8 cellular contexts compared by ENCODE assay signal in the genomic region with DNA sequence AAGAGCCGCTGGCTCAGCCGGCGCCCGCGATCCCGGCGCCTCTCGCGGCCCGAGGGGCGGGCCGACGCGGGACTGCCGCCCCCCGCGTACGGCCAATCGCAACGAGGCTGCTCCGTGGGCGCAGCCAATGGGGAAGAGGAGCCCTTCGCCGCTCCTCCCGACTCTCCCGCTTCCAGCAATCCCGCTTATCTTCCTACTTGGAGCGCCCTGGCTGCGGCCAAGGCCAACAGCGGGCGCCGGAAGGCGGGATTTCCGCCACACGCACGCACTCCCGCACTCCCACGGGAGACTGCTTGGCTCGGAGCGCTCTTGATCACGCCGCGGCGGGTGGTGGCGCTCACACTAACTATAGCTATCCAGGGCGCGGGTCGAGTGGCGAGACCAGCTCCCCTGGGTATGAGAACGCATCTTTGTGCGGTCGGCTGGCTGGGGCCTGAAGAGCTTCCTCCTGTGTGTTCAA. TPM values are rescaled to one million over a fixed set of nuclear protein-coding genes. Genes with fewer than 3 reads are reported as not detected.
DNase-seq lines count a peak whose midpoint lies in the region; ATAC-seq and TF ChIP-seq lines count a peak whose summit lies in the region.
"Not testable (repeated sequence)": the region's sequence is repeated elsewhere in the genome, so short reads cannot be mapped to it uniquely, and the experiment has no call there.

A gene with protein sequence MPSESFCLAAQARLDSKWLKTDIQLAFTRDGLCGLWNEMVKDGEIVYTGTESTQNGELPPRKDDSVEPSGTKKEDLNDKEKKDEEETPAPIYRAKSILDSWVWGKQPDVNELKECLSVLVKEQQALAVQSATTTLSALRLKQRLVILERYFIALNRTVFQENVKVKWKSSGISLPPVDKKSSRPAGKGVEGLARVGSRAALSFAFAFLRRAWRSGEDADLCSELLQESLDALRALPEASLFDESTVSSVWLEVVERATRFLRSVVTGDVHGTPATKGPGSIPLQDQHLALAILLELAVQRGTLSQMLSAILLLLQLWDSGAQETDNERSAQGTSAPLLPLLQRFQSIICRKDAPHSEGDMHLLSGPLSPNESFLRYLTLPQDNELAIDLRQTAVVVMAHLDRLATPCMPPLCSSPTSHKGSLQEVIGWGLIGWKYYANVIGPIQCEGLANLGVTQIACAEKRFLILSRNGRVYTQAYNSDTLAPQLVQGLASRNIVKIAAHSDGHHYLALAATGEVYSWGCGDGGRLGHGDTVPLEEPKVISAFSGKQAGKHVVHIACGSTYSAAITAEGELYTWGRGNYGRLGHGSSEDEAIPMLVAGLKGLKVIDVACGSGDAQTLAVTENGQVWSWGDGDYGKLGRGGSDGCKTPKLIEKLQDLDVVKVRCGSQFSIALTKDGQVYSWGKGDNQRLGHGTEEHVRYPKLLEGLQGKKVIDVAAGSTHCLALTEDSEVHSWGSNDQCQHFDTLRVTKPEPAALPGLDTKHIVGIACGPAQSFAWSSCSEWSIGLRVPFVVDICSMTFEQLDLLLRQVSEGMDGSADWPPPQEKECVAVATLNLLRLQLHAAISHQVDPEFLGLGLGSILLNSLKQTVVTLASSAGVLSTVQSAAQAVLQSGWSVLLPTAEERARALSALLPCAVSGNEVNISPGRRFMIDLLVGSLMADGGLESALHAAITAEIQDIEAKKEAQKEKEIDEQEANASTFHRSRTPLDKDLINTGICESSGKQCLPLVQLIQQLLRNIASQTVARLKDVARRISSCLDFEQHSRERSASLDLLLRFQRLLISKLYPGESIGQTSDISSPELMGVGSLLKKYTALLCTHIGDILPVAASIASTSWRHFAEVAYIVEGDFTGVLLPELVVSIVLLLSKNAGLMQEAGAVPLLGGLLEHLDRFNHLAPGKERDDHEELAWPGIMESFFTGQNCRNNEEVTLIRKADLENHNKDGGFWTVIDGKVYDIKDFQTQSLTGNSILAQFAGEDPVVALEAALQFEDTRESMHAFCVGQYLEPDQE (N-terminal part only) (minus strand): TSS at position 51 of the 460 bp plus-strand sequence. CDS start 746 bp downstream, outside the sequence.

- H3K4ac ChIP-seq in H9 (ENCODE audit: low read depth, low read length) = not testable (repeated sequence)

- H3K4me3 ChIP-seq in A673 (ENCODE audit: low read depth, low read length, poor library complexity, severe bottlenecking) = peak within 1 kb of the TSS; percentile 40
- H3K4me3 ChIP-seq in right cardiac atrium (ENCODE audit: low read length) = peak within 1 kb of the TSS; percentile 56
- not testable (repeated sequence) for H3K4me3 ChIP-seq in naive thymus-derived CD4-positive, alpha-beta T cell (ENCODE audit: low read length)
- H3K4me3 ChIP-seq in smooth muscle cell = peak within 1 kb of the TSS; percentile 53

- WGBS in H9 (ENCODE audit: extremely low coverage, insufficient read length, low lambda C conversion rate) = no CpG with 5 or more reads among the region's 52 CpGs
- WGBS in right cardiac atrium = no CpG with 5 or more reads among the region's 52 CpGs
- no CpG with 5 or more reads among the region's 52 CpGs for WGBS in smooth muscle cell (ENCODE audit: low lambda C conversion rate)

- H3K18ac ChIP-seq in H9 (ENCODE audit: insufficient read length, low read depth, low read length) = not testable (repeated sequence)

- CTCF ChIA-PET in A673 (lab: Charles Lee); RWPE1 (lab: Yijun Ruan, JAX); activated naive CD4-positive, alpha-beta T cell treated with anti-CD3 and anti-CD28 coated beads, Interleukin-2, amount 10 ng/mL, durations not matched to agents 7 days and 5 days (lab: Charles Lee); naive thymus-derived CD4-positive, alpha-beta T cell (lab: Charles Lee): not testable (repeated sequence)

- peak within 1 kb of the TSS; percentile 93 to 99 for H3K4me3 Mint-ChIP-seq in H9
- H3K4me3 Mint-ChIP-seq in activated naive CD4-positive, alpha-beta T cell treated with anti-CD3 and anti-CD28 coated beads, Interleukin-2, amount 10 ng/mL, durations not matched to agents 7 days and 5 days = peak within 1 kb of the TSS; percentile 91
- peak within 1 kb of the TSS; percentile 84 to 96 for H3K4me3 Mint-ChIP-seq in effector memory CD8-positive, alpha-beta T cell
- peak within 1 kb of the TSS; percentile 89 to 100 (median 99) for H3K4me3 Mint-ChIP-seq in naive thymus-derived CD4-positive, alpha-beta T cell

- H3K79me1 ChIP-seq in H9 (ENCODE audit: insufficient read depth, low read depth, low read length, poor library complexity, severe bottlenecking) = not testable (repeated sequence)

- not testable (repeated sequence) for H3K27me3 Mint-ChIP-seq in H9 (ENCODE audit: low read depth); activated naive CD4-positive, alpha-beta T cell treated with anti-CD3 and anti-CD28 coated beads, Interleukin-2, amount 10 ng/mL, durations not matched to agents 7 days and 5 days; effector memory CD8-positive, alpha-beta T cell; naive thymus-derived CD4-positive, alpha-beta T cell

- not testable (repeated sequence) for H3K27me3 ChIP-seq in A673 (replicated peaks; ENCODE audit: insufficient read depth, low read depth, low read length, poor library complexity); H9 (ENCODE audit: insufficient read depth, low read length); right cardiac atrium (ENCODE audit: control insufficient read depth, insufficient read depth); naive thymus-derived CD4-positive, alpha-beta T cell (ENCODE audit: control insufficient read depth in 2 of 2, insufficient read depth in 2 of 2, low read length in 2 of 2); smooth muscle cell (ENCODE audit: low read depth)

- H2BK120ac ChIP-seq in H9 (ENCODE audit: low read depth, low read length, poor library complexity, severe bottlenecking) = not testable (repeated sequence)

- POLR2A ChIA-PET in A673 (lab: Charles Lee; ENCODE audit: low non-redundant PET); RWPE1 (lab: Yijun Ruan, JAX; ENCODE audit: low non-redundant PET); naive thymus-derived CD4-positive, alpha-beta T cell (lab: Charles Lee): not testable (repeated sequence)

- not testable (repeated sequence) for TF ChIP-seq CTCF in A673 (conservative IDR thresholded peaks at IDR 0.05; ENCODE audit: low read depth, low read length); H9 (conservative IDR thresholded peaks at IDR 0.05); RWPE1 (conservative IDR thresholded peaks at IDR 0.05; ENCODE audit: low read depth); smooth muscle cell (IDR thresholded peaks at IDR 0.05; ENCODE audit: borderline replicate concordance, insufficient read depth, poor library complexity, severe bottlenecking)

- not testable (repeated sequence) for H2BK12ac ChIP-seq in H9 (ENCODE audit: insufficient read length, low read depth, low read length)

- H3K14ac ChIP-seq in H9 (ENCODE audit: insufficient read depth, low read length) = not testable (repeated sequence)

- H3K4me1 Mint-ChIP-seq in H9; activated naive CD4-positive, alpha-beta T cell treated with anti-CD3 and anti-CD28 coated beads, Interleukin-2, amount 10 ng/mL, durations not matched to agents 7 days and 5 days; naive thymus-derived CD4-positive, alpha-beta T cell: not testable (repeated sequence)
- H3K4me1 Mint-ChIP-seq in effector memory CD8-positive, alpha-beta T cell (ENCODE audit: low read depth in 2 of 2) = peaks cover 6 to 12% of the 10 kb centered on the region in 2 donors

- not testable (repeated sequence) for H3K23me2 ChIP-seq in H9 (ENCODE audit: insufficient read length, low read depth, low read length, poor library complexity, severe bottlenecking)

- DNase-seq in A673 (ENCODE audit: low spot score); H9; RWPE1 (ENCODE audit: low spot score); activated naive CD4-positive, alpha-beta T cell treated with anti-CD3 and anti-CD28 coated beads, Interleukin-2, amount 10 ng/mL, durations not matched to agents 7 days and 5 days; effector memory CD8-positive, alpha-beta T cell; naive thymus-derived CD4-positive, alpha-beta T cell; smooth muscle cell (lab: John Stamatoyannopoulos, UW; ENCODE audit: unreplicated experiment): not testable (repeated sequence)
- peak in 1 of 3 donors; percentile 79 for DNase-seq in right cardiac atrium

- H3K56ac ChIP-seq in H9 (ENCODE audit: insufficient read length, low read depth, low read length) = not testable (repeated sequence)

- peak within 1 kb of the TSS; percentile 23 for H3K9ac ChIP-seq in H9 (ENCODE audit: extremely low read depth, insufficient read length, low read length)
- not testable (repeated sequence) for H3K9ac ChIP-seq in smooth muscle cell (ENCODE audit: low read depth)

- peaks cover 10 to 16% (median 13%) of the 10 kb centered on the region in 3 experiments; a peak in 6 of 7 replicates for H3K36me3 Mint-ChIP-seq in H9 (ENCODE audit: insufficient read depth in 1 of 3, low read depth in 3 of 3)
- H3K36me3 Mint-ChIP-seq in activated naive CD4-positive, alpha-beta T cell treated with anti-CD3 and anti-CD28 coated beads, Interleukin-2, amount 10 ng/mL, durations not matched to agents 7 days and 5 days; effector memory CD8-positive, alpha-beta T cell (ENCODE audit: insufficient read depth); naive thymus-derived CD4-positive, alpha-beta T cell: not testable (repeated sequence)

- not testable (repeated sequence) for H4K8ac ChIP-seq in H9 (replicated peaks; ENCODE audit: insufficient read length, low read depth, low read length)

- not testable (repeated sequence) for H2BK15ac ChIP-seq in H9 (ENCODE audit: low read depth, low read length)

- H3K23ac ChIP-seq in H9 (ENCODE audit: insufficient read length, low read depth, low read length) = not testable (repeated sequence)

- H3K4me1 ChIP-seq in A673 (ENCODE audit: insufficient read depth, low read length, poor library complexity, severe bottlenecking); H9 (ENCODE audit: insufficient read depth, low read length); right cardiac atrium (ENCODE audit: control insufficient read depth, insufficient read depth, low read length); naive thymus-derived CD4-positive, alpha-beta T cell (ENCODE audit: control insufficient read depth in 2 of 2, insufficient read depth in 2 of 2, low read length in 2 of 2); smooth muscle cell (ENCODE audit: low read depth): not testable (repeated sequence)

- not testable (repeated sequence) for H3K36me3 ChIP-seq in A673 (ENCODE audit: insufficient read depth, low read length, poor library complexity, severe bottlenecking); naive thymus-derived CD4-positive, alpha-beta T cell (ENCODE audit: control insufficient read depth in 2 of 3, insufficient read depth in 3 of 3, low read length in 3 of 3); smooth muscle cell (ENCODE audit: low read depth)

- not testable (repeated sequence) for H2BK5ac ChIP-seq in H9 (ENCODE audit: insufficient read length, low read length)

- not testable (repeated sequence) for H3T11ph ChIP-seq in H9 (ENCODE audit: low read length)

- H3F3A ChIP-seq in smooth muscle cell (ENCODE audit: low read depth) = not testable (repeated sequence)

- not testable (repeated sequence) for H4K20me1 ChIP-seq in H9 (ENCODE audit: control insufficient read depth, insufficient read depth, insufficient read length); smooth muscle cell (ENCODE audit: low read depth)

- H2AFZ ChIP-seq in H9 (ENCODE audit: low read length); smooth muscle cell (ENCODE audit: low read depth): not testable (repeated sequence)

- H3K79me2 ChIP-seq in H9 (ENCODE audit: insufficient read depth, low read length); smooth muscle cell (ENCODE audit: low read depth): not testable (repeated sequence)

- H4K91ac ChIP-seq in H9 (ENCODE audit: insufficient read length, low read depth, low read length) = not testable (repeated sequence)

- H3K27ac Mint-ChIP-seq in H9 = peak within 1 kb of the TSS; percentile 83 to 99 (median 92); a peak in 5 of 7 replicates
- H3K27ac Mint-ChIP-seq in activated naive CD4-positive, alpha-beta T cell treated with anti-CD3 and anti-CD28 coated beads, Interleukin-2, amount 10 ng/mL, durations not matched to agents 7 days and 5 days = peak within 1 kb of the TSS; percentile 95
- peak within 1 kb of the TSS; percentile 86 to 93 for H3K27ac Mint-ChIP-seq in effector memory CD8-positive, alpha-beta T cell
- peak within 1 kb of the TSS in 8 of 9 donors; percentile 79 to 96 (median 94) for H3K27ac Mint-ChIP-seq in naive thymus-derived CD4-positive, alpha-beta T cell

- not testable (repeated sequence) for BruUV-seq in A673 (replicated peaks; lab: Mats Ljungman, UMichigan)

- not testable (repeated sequence) for H3K9me3 Mint-ChIP-seq in H9; activated naive CD4-positive, alpha-beta T cell treated with anti-CD3 and anti-CD28 coated beads, Interleukin-2, amount 10 ng/mL, durations not matched to agents 7 days and 5 days; effector memory CD8-positive, alpha-beta T cell; naive thymus-derived CD4-positive, alpha-beta T cell

- not testable (repeated sequence) for H3K9me3 ChIP-seq in A673 (ENCODE audit: low read depth, low read length, poor library complexity, severe bottlenecking); H9 (ENCODE audit: control insufficient read depth, low read depth, low read length); right cardiac atrium (ENCODE audit: control insufficient read depth, low read length); naive thymus-derived CD4-positive, alpha-beta T cell (ENCODE audit: control insufficient read depth in 2 of 3, low read length in 3 of 3); smooth muscle cell (replicated peaks; ENCODE audit: low read depth)

- not testable (repeated sequence) for H3K27ac ChIP-seq in A673 (ENCODE audit: low read depth, low read length, poor library complexity, severe bottlenecking); H9 (ENCODE audit: insufficient read length, low read depth, low read length); right cardiac atrium (ENCODE audit: low read length); naive thymus-derived CD4-positive, alpha-beta T cell (ENCODE audit: low read depth, low read length); smooth muscle cell (ENCODE audit: low read depth)
- peak within 1 kb of the TSS; percentile 78 for H3K27ac ChIP-seq in RWPE1

- intact Hi-C loops in A673 (cut with micrococcal nuclease; ENCODE audit: unreplicated experiment); right cardiac atrium (cut with DNase I); naive thymus-derived CD4-positive, alpha-beta T cell (cut with micrococcal nuclease): not testable (repeated sequence)

- not testable (repeated sequence) for H2BK20ac ChIP-seq in H9 (ENCODE audit: low read depth, low read length, poor library complexity, severe bottlenecking)

- H2AK5ac ChIP-seq in H9 (ENCODE audit: insufficient read length, low read length) = not testable (repeated sequence)

- H3K4me2 ChIP-seq in H9 (ENCODE audit: insufficient read depth, insufficient read length, low read length) = not testable (repeated sequence)
- peak within 1 kb of the TSS; percentile 80 for H3K4me2 ChIP-seq in smooth muscle cell

- H4K5ac ChIP-seq in H9 (ENCODE audit: insufficient read length, low read depth, low read length) = not testable (repeated sequence)

- not testable (repeated sequence) for ATAC-seq in effector memory CD8-positive, alpha-beta T cell (replicated peaks); right cardiac atrium; naive thymus-derived CD4-positive, alpha-beta T cell

RNA-seq across cellular contexts. Expression of the gene that starts here (rescaled TPM):
- total RNA-seq in A673 (2021) (82.2 and 86.1 TPM in 2 replicates), H9 (2021) (57.9 and 69.2 TPM in 2 replicates), right cardiac atrium (10 to 100 TPM; 46.7 to 65.3 (median 55.1) TPM), smooth muscle cell (23.4 and 33.1 TPM in 2 replicates)
- polyA plus RNA-seq in right cardiac atrium (46.0 TPM), smooth muscle cell (19.9 and 30.6 TPM in 2 replicates)
- total RNA-seq in naive thymus-derived CD4-positive, alpha-beta T cell = 10 to 100 TPM; 37.7 to 60.4 (median 54.1) TPM
- polyA plus RNA-seq in naive thymus-derived CD4-positive, alpha-beta T cell = 10 to 100 TPM in 1 of 2 donors, 1 to 10 TPM in 1; 5.5 to 10.4 TPM
